39 cellular contexts compared by ENCODE assay signal in genomic region chr16:13223666-13224065, GRCh38.
"Had no signal": no experiment of that assay in that cellular context is flagged by ENCODE, and none has a peak within 500 bp of the region (broad histone marks: within the 10 kb centered on the region; RNA-seq: fewer than 3 reads in every experiment).

No MANE protein-coding gene starts in this region.

- H3K36me3 ChIP-seq: adrenal gland, ascending aorta, brain microvascular endothelial cell, cardiac muscle cell had no signal

- H3K27me3 Mint-ChIP-seq: activated naive CD4-positive, alpha-beta T cell treated with anti-CD3 and anti-CD28 coated beads, Interleukin-2, amount 10 ng/mL, durations not matched to agents 7 days and 5 days; activated naive CD8-positive, alpha-beta T cell treated with anti-CD3 and anti-CD28 coated beads, Interleukin-2, amount 10 ng/mL, durations not matched to agents 7 days and 5 days; activated T-cell treated with anti-CD3 and anti-CD28 coated beads, Interleukin-2, amount 50 U/mL, for 24 hours; central memory CD8-positive, alpha-beta T cell had no signal

- H3K27ac ChIP-seq: adrenal gland, ascending aorta, body of pancreas, brain microvascular endothelial cell, cardiac muscle cell had no signal

- H3K4me3 ChIP-seq: adrenal gland, ascending aorta, body of pancreas, cardiac muscle cell had no signal

- H3K27ac Mint-ChIP-seq: activated naive CD4-positive, alpha-beta T cell treated with anti-CD3 and anti-CD28 coated beads for 36 hours; activated naive CD4-positive, alpha-beta T cell treated with anti-CD3 and anti-CD28 coated beads, Interleukin-2, amount 10 ng/mL, durations not matched to agents 7 days and 5 days; activated naive CD4-positive, alpha-beta T cell treated with anti-CD3 and anti-CD28 coated beads, Interleukin-2, amount 50 U/mL, for 24 hours; activated naive CD4-positive, alpha-beta T cell treated with anti-CD3 and anti-CD28 coated beads, Interleukin-2, amount 50 U/mL, for 72 hours; activated naive CD8-positive, alpha-beta T cell; activated naive CD8-positive, alpha-beta T cell treated with anti-CD3 and anti-CD28 coated beads for 36 hours; activated naive CD8-positive, alpha-beta T cell treated with anti-CD3 and anti-CD28 coated beads, Interleukin-2, amount 10 ng/mL, durations not matched to agents 7 days and 5 days; activated T-cell treated with anti-CD3 and anti-CD28 coated beads, Interleukin-2, amount 50 U/mL, for 24 hours; activated T-cell treated with anti-CD3 and anti-CD28 coated beads, Interleukin-2, amount 50 U/mL, for 72 hours; activated T-helper 1 cell treated with anti-CD3 and anti-CD28 coated beads, Interleukin-12 subunit alpha, Interleukin-12 subunit beta, Interleukin-2, Interleukin-4 antibody, amounts not matched to agents 30 ng/mL and 10 ng/mL and 1 ng/mL, durations not matched to agents 14 hours and 24 hours and 36 hours; activated T-helper 17 cell treated with anti-CD3 and anti-CD28 coated beads, Interleukin-2, amount 50 U/mL, for 72 hours; activated T-helper 2 cell treated with anti-CD3 and anti-CD28 coated beads, Interferon-gamma antibody, Interleukin-2, Interleukin-4, amounts not matched to agents 10 μg/mL and 5 μg/mL and 100 μg/mL, durations not matched to agents 14 hours and 24 hours and 36 hours; brain had no signal

- FAIRE-seq: astrocyte, bronchial epithelial cell had no signal

- H3K4me1 Mint-ChIP-seq: activated naive CD4-positive, alpha-beta T cell treated with anti-CD3 and anti-CD28 coated beads, Interleukin-2, amount 10 ng/mL, durations not matched to agents 7 days and 5 days; activated naive CD4-positive, alpha-beta T cell treated with anti-CD3 and anti-CD28 coated beads, Interleukin-2, amount 50 U/mL, for 24 hours; activated naive CD8-positive, alpha-beta T cell treated with anti-CD3 and anti-CD28 coated beads for 36 hours; activated naive CD8-positive, alpha-beta T cell treated with anti-CD3 and anti-CD28 coated beads, Interleukin-2, amount 10 ng/mL, durations not matched to agents 7 days and 5 days; activated T-helper 17 cell treated with anti-CD3 and anti-CD28 coated beads, Interleukin-2, amount 50 U/mL, for 72 hours; brain; central memory CD8-positive, alpha-beta T cell had no signal

- H3K4me3 Mint-ChIP-seq: activated naive CD4-positive, alpha-beta T cell treated with anti-CD3 and anti-CD28 coated beads for 36 hours; activated naive CD4-positive, alpha-beta T cell treated with anti-CD3 and anti-CD28 coated beads, Interleukin-2, amount 10 ng/mL, durations not matched to agents 7 days and 5 days; activated naive CD4-positive, alpha-beta T cell treated with anti-CD3 and anti-CD28 coated beads, Interleukin-2, amount 50 U/mL, for 24 hours; activated naive CD8-positive, alpha-beta T cell; activated naive CD8-positive, alpha-beta T cell treated with anti-CD3 and anti-CD28 coated beads for 36 hours; activated naive CD8-positive, alpha-beta T cell treated with anti-CD3 and anti-CD28 coated beads, Interleukin-2, amount 10 ng/mL, durations not matched to agents 7 days and 5 days; activated T-cell treated with anti-CD3 and anti-CD28 coated beads, Interleukin-2, amount 50 U/mL, for 24 hours; activated T-cell treated with anti-CD3 and anti-CD28 coated beads, Interleukin-2, amount 50 U/mL, for 4 hours; activated T-cell treated with anti-CD3 and anti-CD28 coated beads, Interleukin-2, amount 50 U/mL, for 72 hours; activated T-helper 1 cell treated with anti-CD3 and anti-CD28 coated beads, Interleukin-12 subunit alpha, Interleukin-12 subunit beta, Interleukin-2, Interleukin-4 antibody, amounts not matched to agents 30 ng/mL and 10 ng/mL and 1 ng/mL, durations not matched to agents 14 hours and 24 hours and 36 hours; activated T-helper 17 cell treated with anti-CD3 and anti-CD28 coated beads, Interleukin-2, amount 50 U/mL, for 72 hours; brain; central memory CD8-positive, alpha-beta T cell had no signal

- H3K4me1 ChIP-seq: adrenal gland, ascending aorta, body of pancreas had no signal

- H3K27me3 ChIP-seq: adrenal gland, ascending aorta, body of pancreas, brain microvascular endothelial cell, cardiac muscle cell had no signal

- H3K36me3 Mint-ChIP-seq: activated naive CD4-positive, alpha-beta T cell treated with anti-CD3 and anti-CD28 coated beads, Interleukin-2, amount 10 ng/mL, durations not matched to agents 7 days and 5 days; activated naive CD4-positive, alpha-beta T cell treated with anti-CD3 and anti-CD28 coated beads, Interleukin-2, amount 50 U/mL, for 24 hours; activated naive CD4-positive, alpha-beta T cell treated with anti-CD3 and anti-CD28 coated beads, Interleukin-2, amount 50 U/mL, for 72 hours; activated naive CD8-positive, alpha-beta T cell; activated naive CD8-positive, alpha-beta T cell treated with anti-CD3 and anti-CD28 coated beads for 36 hours; activated naive CD8-positive, alpha-beta T cell treated with anti-CD3 and anti-CD28 coated beads, Interleukin-2, amount 10 ng/mL, durations not matched to agents 7 days and 5 days; brain had no signal

- DNase-seq: activated effector memory CD4-positive, alpha-beta T cell treated with anti-CD3 and anti-CD28 coated beads, Interleukin-2, amount 50 U/mL, for 16 hours; activated effector memory CD4-positive, alpha-beta T cell treated with Interleukin-2 at 50 U/mL for 16 hours; activated gamma-delta T cell; activated gamma-delta T cell treated with Interleukin-2 at 50 U/mL for 16 hours; activated naive CD4-positive, alpha-beta T cell; activated naive CD4-positive, alpha-beta T cell treated with anti-CD3 and anti-CD28 coated beads for 36 hours; activated naive CD4-positive, alpha-beta T cell treated with anti-CD3 and anti-CD28 coated beads, Interleukin-2, amount 10 ng/mL, durations not matched to agents 7 days and 5 days; activated naive CD4-positive, alpha-beta T cell treated with anti-CD3 and anti-CD28 coated beads, Interleukin-2, amount 50 U/mL, for 16 hours; activated naive CD4-positive, alpha-beta T cell treated with Interleukin-2 at 50 U/mL for 16 hours; activated naive CD8-positive, alpha-beta T cell treated with anti-CD3 and anti-CD28 coated beads for 36 hours; activated naive CD8-positive, alpha-beta T cell treated with anti-CD3 and anti-CD28 coated beads, Interleukin-2, amount 10 ng/mL, durations not matched to agents 7 days and 5 days; activated T-cell treated with anti-CD3 and anti-CD28 coated beads for 4 hours; activated T-cell treated with anti-CD3 and anti-CD28 coated beads, Interleukin-2, amount 50 U/mL, for 1 hour; activated T-cell treated with anti-CD3 and anti-CD28 coated beads, Interleukin-2, amount 50 U/mL, for 24 hours; activated T-cell treated with anti-CD3 and anti-CD28 coated beads, Interleukin-2, amount 50 U/mL, for 4 hours; activated T-cell treated with anti-CD3 and anti-CD28 coated beads, Interleukin-2, amount 50 U/mL, for 48 hours; activated T-cell treated with anti-CD3 and anti-CD28 coated beads, Interleukin-2, amount 50 U/mL, for 72 hours; adrenal gland; amniotic stem cell; amygdala; anterior cingulate cortex; aorta; body of pancreas; brain microvascular endothelial cell; caudate nucleus; central memory CD4-positive, alpha-beta T cell; cerebellar nuclear complex had no signal

- H3K9me3 ChIP-seq: adrenal gland, ascending aorta had no signal

- ATAC-seq: activated naive CD4-positive, alpha-beta T cell treated with anti-CD3 and anti-CD28 coated beads, Interleukin-2, amount 50 U/mL, for 72 hours; activated T-cell treated with anti-CD3 and anti-CD28 coated beads, Interleukin-2, amount 50 U/mL, for 4 hours; activated T-cell treated with anti-CD3 and anti-CD28 coated beads, Interleukin-2, amount 50 U/mL, for 72 hours; activated T-helper 17 cell treated with anti-CD3 and anti-CD28 coated beads, Interleukin-2, amount 50 U/mL, for 72 hours; body of pancreas had no signal
